1 cellular context compared by ENCODE assay signal in the genomic region with DNA sequence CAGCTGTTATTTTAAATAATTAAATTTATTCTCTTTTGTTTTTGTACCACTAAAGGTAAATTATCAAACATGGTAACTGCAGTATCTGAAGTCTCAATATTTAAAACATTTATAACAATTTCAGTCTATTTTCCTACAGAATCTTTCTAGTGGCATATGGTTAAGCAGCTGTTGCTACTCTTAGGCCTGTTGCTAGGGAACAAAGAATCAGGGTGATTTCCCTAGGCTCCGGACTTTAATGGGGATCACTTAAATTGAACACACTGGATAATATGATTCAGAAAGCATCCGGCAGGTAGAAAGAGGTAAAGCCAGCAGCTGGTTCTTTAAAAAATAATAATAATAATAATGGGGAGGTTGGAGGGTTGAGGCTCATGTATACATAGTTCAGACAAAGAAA.
TF ChIP-seq lines count a peak whose summit lies in the region.

No MANE protein-coding gene starts in this region.

TF ChIP-seq in GM12878, 131 proteins besides CTCF, POLR2A, EP300 and RAD21:
- TF ChIP-seq KAT2A (conservative IDR thresholded peaks at IDR 0.05; ENCODE audit: control insufficient read depth, low read depth, low read length) (no peak), RFX5 (IDR thresholded peaks at IDR 0.05; ENCODE audit: low read depth, low read length) (0 out of 2 replicates have a peak, but pooled peaks have one; percentile 31)
